In genomic region chr19:58362272-58362994, GRCh38 we compare ENCODE assay signal across 8 cellular contexts. TPM values are rescaled to one million over a fixed set of nuclear protein-coding genes. Genes with fewer than 3 reads are reported as not detected.
DNase-seq lines count a peak whose midpoint lies in the region; ATAC-seq and TF ChIP-seq lines count a peak whose summit lies in the region.

Gene ZNF497, minus strand, starts transcription at chr19:58362751. Its CDS starts 5,116 bp downstream, at chr19:58357635.

- H3K4me1 Mint-ChIP-seq in CD4-positive, alpha-beta T cell (ENCODE audit: low read depth), result peaks cover 12% of the 10 kb centered on the region
- peaks cover 8% of the 10 kb centered on the region for H3K4me1 Mint-ChIP-seq in activated CD4-positive, alpha-beta memory T cell treated with anti-CD3 and anti-CD28 coated beads for 36 hours (ENCODE audit: low read depth)

- H3K27ac ChIP-seq in CD4-positive, alpha-beta T cell (ENCODE audit: low read depth, low read length), result peak within 1 kb of the TSS; percentile 58
- H3K27ac ChIP-seq in ectodermal cell (ENCODE audit: insufficient read depth, low read depth, low read length, poor library complexity, severe bottlenecking), result peak within 1 kb of the TSS; percentile 91
- peak within 1 kb of the TSS; percentile 95 for H3K27ac ChIP-seq in lower lobe of right lung

- ATAC-seq in CD4-positive, alpha-beta T cell (ENCODE audit: poor library complexity), result peak; percentile 90
- ATAC-seq in GM19452 (IDR thresholded peaks at IDR 0.05; ENCODE audit: unreplicated experiment) (peak; percentile 88), HG03575 (IDR thresholded peaks at IDR 0.05; ENCODE audit: extremely low read depth, insufficient number of reproducible peaks, low FRiP score, unreplicated experiment) (peak; percentile 64), lower lobe of right lung (peak; percentile 97)

- DNase-seq in CD4-positive, alpha-beta T cell, result peak; percentile 92 to 98 (median 96)
- DNase-seq in NCI-H82 (lab: John Stamatoyannopoulos, UW) (peak; percentile 97), lower lobe of right lung (peak; percentile 99)
- DNase-seq in activated CD4-positive, alpha-beta memory T cell treated with anti-CD3 and anti-CD28 coated beads for 36 hours, result peak; percentile 98
- peak; percentile 93 to 94 (median 93) for DNase-seq in stimulated activated CD4-positive, alpha-beta T cell treated with anti-CD3 and anti-CD28 coated beads, TNF-alpha, amount 100 ng/mL, for 1 hour (ENCODE audit: low read depth in 3 of 3, low spot score in 1 of 3)

- H3K4me3 ChIP-seq in ectodermal cell (ENCODE audit: insufficient read depth, low read depth, low read length), result peak within 1 kb of the TSS; percentile 82
- H3K4me3 ChIP-seq in lower lobe of right lung, result peak within 1 kb of the TSS; percentile 92

- no peak for TF ChIP-seq CTCF in CD4-positive, alpha-beta T cell (IDR thresholded peaks at IDR 0.05)
- TF ChIP-seq CTCF in lower lobe of right lung (IDR thresholded peaks at IDR 0.05), result peak; percentile 18

- no peaks in the 10 kb centered on the region for H3K36me3 ChIP-seq in ectodermal cell (ENCODE audit: control insufficient read depth, insufficient read depth, low read length)
- no peaks in the 10 kb centered on the region for H3K36me3 ChIP-seq in lower lobe of right lung

- H3K4me1 ChIP-seq in ectodermal cell (ENCODE audit: control insufficient read depth, insufficient read depth, low read length), result peaks cover 6% of the 10 kb centered on the region
- H3K4me1 ChIP-seq in lower lobe of right lung, result peaks cover 10% of the 10 kb centered on the region

- 0% methylated on average over 74 of the region's 74 CpGs for WGBS in ectodermal cell, 2 experiments

- CTCF ChIA-PET in CD4-positive, alpha-beta T cell (lab: Charles Lee), result interaction anchor here (1.0 to 1.6 kb wide), 5 partner anchors 15 to 219 kb away, joined by 3 to 6 read pairs (median 4); partner anchors contain the start of genes ZBTB45 and ZNF544
- CTCF ChIA-PET in activated CD4-positive, alpha-beta memory T cell treated with anti-CD3 and anti-CD28 coated beads for 36 hours (lab: Charles Lee), result interaction anchor here (0.7 to 1.7 kb wide), 5 partner anchors 8 to 164 kb away, joined by 3 to 12 read pairs (median 3); partner anchors contain the start of gene ZBTB45

- H3K9me3 Mint-ChIP-seq in CD4-positive, alpha-beta T cell, result no peaks in the 10 kb centered on the region
- no peaks in the 10 kb centered on the region for H3K9me3 Mint-ChIP-seq in activated CD4-positive, alpha-beta memory T cell treated with anti-CD3 and anti-CD28 coated beads for 36 hours

- peak within 1 kb of the TSS; percentile 94 for H3K4me3 Mint-ChIP-seq in CD4-positive, alpha-beta T cell
- peak within 1 kb of the TSS; percentile 94 for H3K4me3 Mint-ChIP-seq in activated CD4-positive, alpha-beta memory T cell treated with anti-CD3 and anti-CD28 coated beads for 36 hours

- no peaks in the 10 kb centered on the region for H3K27me3 Mint-ChIP-seq in CD4-positive, alpha-beta T cell
- no peaks in the 10 kb centered on the region for H3K27me3 Mint-ChIP-seq in activated CD4-positive, alpha-beta memory T cell treated with anti-CD3 and anti-CD28 coated beads for 36 hours

- H3K27me3 ChIP-seq in CD4-positive, alpha-beta T cell (ENCODE audit: control insufficient read depth, insufficient read depth, low read length), result no peaks in the 10 kb centered on the region
- H3K27me3 ChIP-seq in ectodermal cell (ENCODE audit: control insufficient read depth, insufficient read depth, low read length, poor library complexity, severe bottlenecking) (no peaks in the 10 kb centered on the region), lower lobe of right lung (ENCODE audit: low read depth) (peaks cover 4% of the 10 kb centered on the region)

- no peaks in the 10 kb centered on the region for H3K9me3 ChIP-seq in CD4-positive, alpha-beta T cell (ENCODE audit: control insufficient read depth, low read length)
- H3K9me3 ChIP-seq in ectodermal cell (ENCODE audit: control insufficient read depth, low read length) (no peaks in the 10 kb centered on the region), lower lobe of right lung (no peaks in the 10 kb centered on the region)

- H3K36me3 Mint-ChIP-seq in CD4-positive, alpha-beta T cell (ENCODE audit: low read depth), result peaks cover 4% of the 10 kb centered on the region
- no peaks in the 10 kb centered on the region for H3K36me3 Mint-ChIP-seq in activated CD4-positive, alpha-beta memory T cell treated with anti-CD3 and anti-CD28 coated beads for 36 hours

- intact Hi-C loops in CD4-positive, alpha-beta T cell (cut with DNase I, micrococcal nuclease), result loop anchor here (1.0 to 2.0 kb wide), 5 partner anchors 19 to 58 kb away; partner anchors contain the start of genes ERVK3-1 (in 2 of the 2), ZNF837 (in 1 of the 2) and ZSCAN22 (in 1 of the 2)
- intact Hi-C loops in activated CD4-positive, alpha-beta memory T cell treated with anti-CD3 and anti-CD28 coated beads for 36 hours (cut with micrococcal nuclease), result loop anchor here (1.0 kb wide), 6 partner anchors 15 to 78 kb away; partner anchors contain the start of genes ERVK3-1, ZNF132, ZNF837 and ZSCAN22
- intact Hi-C loops in lower lobe of right lung (cut with DNase I), result no loop called here

- H3K27ac Mint-ChIP-seq in CD4-positive, alpha-beta T cell, result peak within 1 kb of the TSS; percentile 84
- H3K27ac Mint-ChIP-seq in activated CD4-positive, alpha-beta memory T cell treated with anti-CD3 and anti-CD28 coated beads for 36 hours, result peak within 1 kb of the TSS; percentile 89

- POLR2A ChIA-PET in CD4-positive, alpha-beta T cell (lab: Charles Lee), result interaction anchor here (0.7 to 2.5 kb wide), 23 partner anchors 8 to 1000 kb away, joined by 3 to 21 read pairs (median 5); partner anchors contain the start of genes CHMP2A, ERVK3-1, RPS5 and TRIM28
- POLR2A ChIA-PET in activated CD4-positive, alpha-beta memory T cell treated with anti-CD3 and anti-CD28 coated beads for 36 hours (lab: Charles Lee), result interaction anchor here (0.5 to 2.0 kb wide), 10 partner anchors 14 to 193 kb away, joined by 3 to 12 read pairs (median 4); partner anchors contain the start of genes CHMP2A, ERVK3-1, RPS5 and ZBTB45

RNA-seq across cellular contexts. Expression of gene ZNF497, which starts in this region (rescaled TPM):
- total RNA-seq in CD4-positive, alpha-beta T cell, result under 1 TPM; 0.28 to 0.55 TPM
- total RNA-seq in activated CD4-positive, alpha-beta memory T cell treated with anti-CD3 and anti-CD28 coated beads for 36 hours, result under 1 TPM; 0.31 to 0.93 TPM
- 5.3 TPM for polyA plus RNA-seq in ectodermal cell (2013, experiment 1 of 4)
- polyA plus RNA-seq in ectodermal cell (2013, experiment 2 of 4), result 6.4 TPM
- 5.2 TPM for polyA plus RNA-seq in ectodermal cell (2013, experiment 3 of 4)
- polyA plus RNA-seq in ectodermal cell (2013, experiment 4 of 4), result 4.8 TPM
- 2.5 TPM for total RNA-seq in lower lobe of right lung

Comparison
In these comparisons a context has a peak if more than half of its experiments do, and no peak if none do; other contexts are left out.
1. Peak in every context shown above with its lines: DNase-seq, ATAC-seq, H3K4me3 ChIP-seq and H3K27ac ChIP-seq.
2. Peak in DNase-seq, ATAC-seq and H3K27ac ChIP-seq in CD4-positive, alpha-beta T cell; RNA of the gene not detected or under 1 TPM.
3. Peak in DNase-seq in activated CD4-positive, alpha-beta memory T cell treated with anti-CD3 and anti-CD28 coated beads for 36 hours; RNA of the gene not detected or under 1 TPM.